ENCODE assay signal across 27 cellular contexts in genomic region chr7:30941582-30942310, GRCh38. TPM values are rescaled to one million over a fixed set of nuclear protein-coding genes. Genes with fewer than 3 reads are reported as not detected.
"Had no signal": no experiment of that assay in that cellular context is flagged by ENCODE, and none has a peak within 500 bp of the region (broad histone marks: within the 10 kb centered on the region; RNA-seq: fewer than 3 reads in every experiment).

No MANE protein-coding gene starts in this region.

- H3K9me3 Mint-ChIP-seq: natural killer cell treated with Interleukin-12 subunit alpha and Interleukin-12 subunit beta and Interleukin-15 and Interleukin-18, amount 100 ng/mL, for 72 hours had no signal

- H3K4me3 Mint-ChIP-seq: activated naive CD4-positive, alpha-beta T cell treated with anti-CD3 and anti-CD28 coated beads, Interleukin-2, amount 10 ng/mL, durations not matched to agents 7 days and 5 days; activated naive CD8-positive, alpha-beta T cell treated with anti-CD3 and anti-CD28 coated beads, Interleukin-2, amount 50 U/mL, for 24 hours; activated T-cell treated with anti-CD3 and anti-CD28 coated beads, Interleukin-2, amount 50 U/mL, for 4 hours; endodermal cell; natural killer cell treated with Interleukin-12 subunit alpha and Interleukin-12 subunit beta and Interleukin-15 and Interleukin-18, amount 100 ng/mL, for 72 hours; stimulated activated naive CD8-positive, alpha-beta T cell treated with anti-CD3 and anti-CD28 coated beads, Interleukin-15, amount 100 ng/mL, for 72 hours had no signal

- H3K4me3 ChIP-seq: colonic mucosa, lung, smooth muscle cell, suprapubic skin, transverse colon, uterus had no signal

- H3K9me3 ChIP-seq: colonic mucosa, suprapubic skin, uterus had no signal

- H3K36me3 Mint-ChIP-seq: activated naive CD4-positive, alpha-beta T cell treated with anti-CD3 and anti-CD28 coated beads, Interleukin-2, amount 10 ng/mL, durations not matched to agents 7 days and 5 days had no signal

- H3K4me1 Mint-ChIP-seq: activated naive CD4-positive, alpha-beta T cell treated with anti-CD3 and anti-CD28 coated beads, Interleukin-2, amount 10 ng/mL, durations not matched to agents 7 days and 5 days; activated naive CD8-positive, alpha-beta T cell treated with anti-CD3 and anti-CD28 coated beads, Interleukin-2, amount 50 U/mL, for 24 hours; endodermal cell; stimulated activated naive CD8-positive, alpha-beta T cell treated with anti-CD3 and anti-CD28 coated beads, Interleukin-15, amount 100 ng/mL, for 72 hours had no signal

- H3K27me3 ChIP-seq: colonic mucosa, uterus had no signal

- ATAC-seq: activated naive CD8-positive, alpha-beta T cell treated with anti-CD3 and anti-CD28 coated beads, Interleukin-2, amount 50 U/mL, for 24 hours; activated T-cell treated with anti-CD3 and anti-CD28 coated beads, Interleukin-2, amount 50 U/mL, for 4 hours; foreskin keratinocyte; left lobe of liver; natural killer cell treated with Interleukin-12 subunit alpha and Interleukin-12 subunit beta and Interleukin-15 and Interleukin-18, amount 100 ng/mL, for 72 hours; right cardiac atrium; stimulated activated naive CD8-positive, alpha-beta T cell treated with anti-CD3 and anti-CD28 coated beads, Interleukin-15, amount 100 ng/mL, for 72 hours had no signal

- DNase-seq: activated CD4-positive, alpha-beta T cell treated with anti-CD3 and anti-CD28 coated beads, Interleukin-2, amount 50 U/mL, for 1 hour; activated CD4-positive, CD25-positive, alpha-beta regulatory T cell treated with anti-CD3 and anti-CD28 coated beads, Interleukin-2, amount 50 U/mL, for 72 hours; activated CD8-positive, alpha-beta memory T cell treated with anti-CD3 and anti-CD28 coated beads, Interleukin-2, amount 50 U/mL, for 4 hours; activated naive CD4-positive, alpha-beta T cell treated with anti-CD3 and anti-CD28 coated beads, Interleukin-2, amount 10 ng/mL, durations not matched to agents 7 days and 5 days; activated naive CD8-positive, alpha-beta T cell treated with anti-CD3 and anti-CD28 coated beads, Interleukin-2, amount 50 U/mL, for 24 hours; activated T-cell treated with anti-CD3 and anti-CD28 coated beads, Interleukin-2, amount 50 U/mL, for 4 hours; anterior cingulate cortex; brain microvascular endothelial cell; central memory CD4-positive, alpha-beta T cell; colonic mucosa; endodermal cell; foreskin keratinocyte; hippocampal formation; islet precursor cell; right cardiac atrium; stimulated activated CD4-positive, alpha-beta T cell treated with anti-CD3 and anti-CD28 coated beads, Interleukin-4, amount 100 ng/mL, for 1 hour; stimulated activated naive CD8-positive, alpha-beta T cell treated with anti-CD3 and anti-CD28 coated beads, Interleukin-15, amount 100 ng/mL, for 72 hours; transverse colon; uterus had no signal

- H3K4me1 ChIP-seq: colonic mucosa, foreskin keratinocyte, uterus had no signal

- H3K27ac Mint-ChIP-seq: activated naive CD4-positive, alpha-beta T cell treated with anti-CD3 and anti-CD28 coated beads, Interleukin-2, amount 10 ng/mL, durations not matched to agents 7 days and 5 days; activated naive CD8-positive, alpha-beta T cell treated with anti-CD3 and anti-CD28 coated beads, Interleukin-2, amount 50 U/mL, for 24 hours; endodermal cell; natural killer cell treated with Interleukin-12 subunit alpha and Interleukin-12 subunit beta and Interleukin-15 and Interleukin-18, amount 100 ng/mL, for 72 hours; progenitor cell of endocrine pancreas; stimulated activated naive CD8-positive, alpha-beta T cell treated with anti-CD3 and anti-CD28 coated beads, Interleukin-15, amount 100 ng/mL, for 72 hours had no signal

- H3K27ac ChIP-seq: brain microvascular endothelial cell, colonic mucosa, foreskin keratinocyte, suprapubic skin, transverse colon, uterus had no signal

- H3K36me3 ChIP-seq: brain microvascular endothelial cell, colonic mucosa, suprapubic skin, transverse colon, uterus had no signal

RNA-seq across cellular contexts. Expression of gene GHRHR, which starts 22.0 kb away (rescaled TPM):
- total RNA-seq: activated T-cell treated with anti-CD3 and anti-CD28 coated beads, Interleukin-2, amount 50 U/mL, for 4 hours; colonic mucosa; endodermal cell; epithelial cell of proximal tubule; fibroblast of lung; foreskin keratinocyte; natural killer cell treated with Interleukin-12 subunit alpha and Interleukin-12 subunit beta and Interleukin-15 and Interleukin-18, amount 100 ng/mL, for 72 hours; progenitor cell of endocrine pancreas; right cardiac atrium; smooth muscle cell; transverse colon; uterus had no signal
- polyA plus RNA-seq: fibroblast of lung, foreskin keratinocyte, right cardiac atrium, smooth muscle cell had no signal

RNA-seq across cellular contexts. Expression of gene AQP1, which starts 30.1 kb away (rescaled TPM):
- total RNA-seq: foreskin keratinocyte had no signal
